In the genomic region with DNA sequence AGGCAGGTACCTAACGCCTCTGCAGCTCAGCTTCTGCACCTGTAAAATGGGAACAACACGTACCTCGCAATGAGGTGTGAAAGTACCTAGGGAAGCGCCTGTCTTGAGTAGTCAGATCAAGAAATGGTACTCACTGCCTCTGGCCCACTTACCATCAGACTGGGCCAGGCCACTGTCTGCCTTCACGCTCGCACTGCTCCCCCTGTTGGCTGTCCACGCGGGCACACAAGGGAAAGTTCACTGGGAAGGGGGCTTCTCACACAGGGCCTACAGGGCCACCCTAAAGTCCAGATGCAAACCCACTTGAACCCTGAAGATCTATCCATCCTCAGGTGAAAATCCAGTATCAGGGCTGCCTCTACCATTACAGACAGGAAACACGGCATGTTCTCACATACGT, we compare ENCODE assay signal across 8 cellular contexts. TPM values are rescaled to one million over a fixed set of nuclear protein-coding genes. Genes with fewer than 3 reads are reported as not detected.
DNase-seq lines count a peak whose midpoint lies in the region; TF ChIP-seq lines count a peak whose summit lies in the region.
"Not testable (repeated sequence)": the region's sequence is repeated elsewhere in the genome, so short reads cannot be mapped to it uniquely, and the experiment has no call there.

No MANE protein-coding gene starts in this region.

- H3K9me3 Mint-ChIP-seq in T-helper 2 cell treated with Interferon-gamma antibody and Interleukin-4, amounts not matched to agents 5 μg/mL and 100 μg/mL, for 36 hours; activated T-helper 1 cell treated with anti-CD3 and anti-CD28 coated beads, Interleukin-12 subunit alpha, Interleukin-12 subunit beta, Interleukin-2, Interleukin-4 antibody, amounts not matched to agents 30 ng/mL and 10 ng/mL and 1 ng/mL, durations not matched to agents 14 hours and 24 hours and 36 hours: not testable (repeated sequence)

- H3K9me3 ChIP-seq in hepatocyte (ENCODE audit: low read depth); smooth muscle cell (replicated peaks; ENCODE audit: low read depth): not testable (repeated sequence)

- H3K27me3 ChIP-seq in hepatocyte; smooth muscle cell (ENCODE audit: low read depth): not testable (repeated sequence)

- not testable (repeated sequence) for H3K4me2 ChIP-seq in hepatocyte, smooth muscle cell

- not testable (repeated sequence) for H4K20me1 ChIP-seq in hepatocyte (ENCODE audit: insufficient read depth, poor library complexity, severe bottlenecking); smooth muscle cell (ENCODE audit: low read depth)

- peaks cover 11% of the 10 kb centered on the region for H3K36me3 Mint-ChIP-seq in T-helper 2 cell treated with Interferon-gamma antibody and Interleukin-4, amounts not matched to agents 5 μg/mL and 100 μg/mL, for 36 hours (ENCODE audit: low read depth)
- peaks cover 23% of the 10 kb centered on the region for H3K36me3 Mint-ChIP-seq in activated T-helper 1 cell treated with anti-CD3 and anti-CD28 coated beads, Interleukin-12 subunit alpha, Interleukin-12 subunit beta, Interleukin-2, Interleukin-4 antibody, amounts not matched to agents 30 ng/mL and 10 ng/mL and 1 ng/mL, durations not matched to agents 14 hours and 24 hours and 36 hours (ENCODE audit: low read depth)

- WGBS in hepatocyte (ENCODE audit: low lambda C conversion rate, missing lambda C conversion rate) = 77% methylated on average over 10 of the region's 10 CpGs
- WGBS in smooth muscle cell (ENCODE audit: low lambda C conversion rate) = 75% methylated on average over 10 of the region's 10 CpGs

- not testable (repeated sequence) for DNase-seq in AG09309 (ENCODE audit: low read depth); T-helper 2 cell treated with Interferon-gamma antibody and Interleukin-4, amounts not matched to agents 5 μg/mL and 100 μg/mL, for 36 hours (ENCODE audit: low spot score); activated T-helper 1 cell treated with anti-CD3 and anti-CD28 coated beads, Interleukin-12 subunit alpha, Interleukin-12 subunit beta, Interleukin-2, Interleukin-4 antibody, amounts not matched to agents 30 ng/mL and 10 ng/mL and 1 ng/mL, durations not matched to agents 14 hours and 24 hours and 36 hours (ENCODE audit: low spot score); hepatocyte (ENCODE audit: low spot score); smooth muscle cell (lab: John Stamatoyannopoulos, UW; ENCODE audit: unreplicated experiment)
- peak; percentile 42 for DNase-seq in GM12865 (ENCODE audit: low read depth)
- DNase-seq in NAMALWA (ENCODE audit: low spot score) = peak; percentile 53
- peak; percentile 30 for DNase-seq in cerebellar cortex (ENCODE audit: low spot score)

- H3K9ac ChIP-seq in smooth muscle cell (ENCODE audit: low read depth) = not testable (repeated sequence)

- not testable (repeated sequence) for H3K27ac Mint-ChIP-seq in T-helper 2 cell treated with Interferon-gamma antibody and Interleukin-4, amounts not matched to agents 5 μg/mL and 100 μg/mL, for 36 hours; activated T-helper 1 cell treated with anti-CD3 and anti-CD28 coated beads, Interleukin-12 subunit alpha, Interleukin-12 subunit beta, Interleukin-2, Interleukin-4 antibody, amounts not matched to agents 30 ng/mL and 10 ng/mL and 1 ng/mL, durations not matched to agents 14 hours and 24 hours and 36 hours

- H3K27me3 Mint-ChIP-seq in T-helper 2 cell treated with Interferon-gamma antibody and Interleukin-4, amounts not matched to agents 5 μg/mL and 100 μg/mL, for 36 hours (ENCODE audit: low read depth); activated T-helper 1 cell treated with anti-CD3 and anti-CD28 coated beads, Interleukin-12 subunit alpha, Interleukin-12 subunit beta, Interleukin-2, Interleukin-4 antibody, amounts not matched to agents 30 ng/mL and 10 ng/mL and 1 ng/mL, durations not matched to agents 14 hours and 24 hours and 36 hours (ENCODE audit: insufficient read depth): not testable (repeated sequence)

- H3F3A ChIP-seq in smooth muscle cell (ENCODE audit: low read depth) = not testable (repeated sequence)

- H3K9me2 ChIP-seq in hepatocyte (replicated peaks; ENCODE audit: insufficient read depth) = not testable (repeated sequence)

- intact Hi-C loops in activated T-helper 1 cell treated with anti-CD3 and anti-CD28 coated beads, Interleukin-12 subunit alpha, Interleukin-12 subunit beta, Interleukin-2, Interleukin-4 antibody, amounts not matched to agents 30 ng/mL and 10 ng/mL and 1 ng/mL, durations not matched to agents 14 hours and 24 hours and 36 hours (cut with micrococcal nuclease) = not testable (repeated sequence)

- H2AFZ ChIP-seq in hepatocyte; smooth muscle cell (ENCODE audit: low read depth): not testable (repeated sequence)

- not testable (repeated sequence) for H3K4me1 ChIP-seq in hepatocyte (ENCODE audit: insufficient read depth); smooth muscle cell (ENCODE audit: low read depth)

- peaks cover 25% of the 10 kb centered on the region for H3K4me1 Mint-ChIP-seq in T-helper 2 cell treated with Interferon-gamma antibody and Interleukin-4, amounts not matched to agents 5 μg/mL and 100 μg/mL, for 36 hours (ENCODE audit: low read depth)
- H3K4me1 Mint-ChIP-seq in activated T-helper 1 cell treated with anti-CD3 and anti-CD28 coated beads, Interleukin-12 subunit alpha, Interleukin-12 subunit beta, Interleukin-2, Interleukin-4 antibody, amounts not matched to agents 30 ng/mL and 10 ng/mL and 1 ng/mL, durations not matched to agents 14 hours and 24 hours and 36 hours (ENCODE audit: low read depth) = peaks cover 30% of the 10 kb centered on the region

- H3K27ac ChIP-seq in hepatocyte; smooth muscle cell (ENCODE audit: low read depth): not testable (repeated sequence)

- not testable (repeated sequence) for H3K4me3 ChIP-seq in AG09309 (ENCODE audit: control insufficient read depth, low read depth, low read length); GM12865 (ENCODE audit: low read depth, low read length); hepatocyte; smooth muscle cell

- TF ChIP-seq CTCF in AG09309 (IDR thresholded peaks at IDR 0.05; ENCODE audit: control insufficient read depth, insufficient read depth, low read depth, low read length, missing control alignments) (peak; percentile 21), GM12865 (IDR thresholded peaks at IDR 0.05; ENCODE audit: insufficient read depth, low read depth, low read length, missing control alignments) (peak; percentile 39), hepatocyte (IDR thresholded peaks at IDR 0.05; ENCODE audit: poor library complexity) (peak; percentile 33), smooth muscle cell (IDR thresholded peaks at IDR 0.05; ENCODE audit: borderline replicate concordance, insufficient read depth, poor library complexity, severe bottlenecking) (peak; percentile 30)

- not testable (repeated sequence) for H3K36me3 ChIP-seq in hepatocyte (replicated peaks; ENCODE audit: insufficient read depth, low read depth); smooth muscle cell (ENCODE audit: low read depth)

- peak overlapping the region; percentile 24 for H3K4me3 Mint-ChIP-seq in T-helper 2 cell treated with Interferon-gamma antibody and Interleukin-4, amounts not matched to agents 5 μg/mL and 100 μg/mL, for 36 hours
- peak overlapping the region; percentile 83 for H3K4me3 Mint-ChIP-seq in activated T-helper 1 cell treated with anti-CD3 and anti-CD28 coated beads, Interleukin-12 subunit alpha, Interleukin-12 subunit beta, Interleukin-2, Interleukin-4 antibody, amounts not matched to agents 30 ng/mL and 10 ng/mL and 1 ng/mL, durations not matched to agents 14 hours and 24 hours and 36 hours

- H3K79me2 ChIP-seq in hepatocyte (peaks cover 19% of the 10 kb centered on the region), smooth muscle cell (ENCODE audit: low read depth) (peaks cover 17% of the 10 kb centered on the region)

RNA-seq across cellular contexts. Expression of a gene that starts 11.1 kb away (rescaled TPM):
- 63.9 and 69.6 TPM in 2 replicates for total RNA-seq in activated T-helper 1 cell treated with anti-CD3 and anti-CD28 coated beads, Interleukin-12 subunit alpha, Interleukin-12 subunit beta, Interleukin-2, Interleukin-4 antibody, amounts not matched to agents 30 ng/mL and 10 ng/mL and 1 ng/mL, durations not matched to agents 14 hours and 24 hours and 36 hours
- total RNA-seq in hepatocyte (22.7 and 31.5 TPM in 2 replicates), smooth muscle cell (27.0 and 38.2 TPM in 2 replicates)
- polyA plus RNA-seq in hepatocyte (24.5 and 32.2 TPM in 2 replicates), smooth muscle cell (35.5 and 36.6 TPM in 2 replicates)

RNA-seq across cellular contexts. Expression of a gene that starts 48.8 kb away (rescaled TPM):
- total RNA-seq in activated T-helper 1 cell treated with anti-CD3 and anti-CD28 coated beads, Interleukin-12 subunit alpha, Interleukin-12 subunit beta, Interleukin-2, Interleukin-4 antibody, amounts not matched to agents 30 ng/mL and 10 ng/mL and 1 ng/mL, durations not matched to agents 14 hours and 24 hours and 36 hours = 1.7 and 1.8 TPM in 2 replicates
- total RNA-seq in hepatocyte (1.4 and 4.3 TPM in 2 replicates), smooth muscle cell (0.63 and 2.7 TPM in 2 replicates)
- polyA plus RNA-seq in hepatocyte (1.4 and 4.8 TPM in 2 replicates), smooth muscle cell (2.3 and 3.3 TPM in 2 replicates)
